In genomic region chr3:18225709-18226108, GRCh38 we compare ENCODE assay signal across 27 cellular contexts.
"Had no signal": no experiment of that assay in that cellular context is flagged by ENCODE, and none has a peak within 500 bp of the region (broad histone marks: within the 10 kb centered on the region; RNA-seq: fewer than 3 reads in every experiment).

No MANE protein-coding gene starts in this region.

- H3K4me1 Mint-ChIP-seq: activated T-helper 17 cell treated with anti-CD3 and anti-CD28 coated beads, Interleukin-2, amount 50 U/mL, for 72 hours had no signal

- H3K4me1 ChIP-seq: colonic mucosa had no signal

- H3K4me3 Mint-ChIP-seq: activated B cell treated with CpG ODN at 0.5 μM for 24 hours; activated CD4-positive, alpha-beta memory T cell treated with anti-CD3 and anti-CD28 coated beads, Interleukin-2, amount 10 ng/mL, durations not matched to agents 7 days and 5 days; activated naive CD4-positive, alpha-beta T cell treated with anti-CD3 and anti-CD28 coated beads, Interleukin-2, amount 10 ng/mL, durations not matched to agents 7 days and 5 days; activated naive CD8-positive, alpha-beta T cell treated with anti-CD3 and anti-CD28 coated beads for 36 hours; activated T-helper 17 cell treated with anti-CD3 and anti-CD28 coated beads, Interleukin-2, amount 50 U/mL, for 72 hours; T-cell had no signal

- ATAC-seq: activated T-helper 17 cell treated with anti-CD3 and anti-CD28 coated beads, Interleukin-2, amount 50 U/mL, for 72 hours; PC-3; T-cell had no signal

- H3K9me3 Mint-ChIP-seq: activated B cell treated with CpG ODN at 0.5 μM for 24 hours; activated CD4-positive, alpha-beta memory T cell treated with anti-CD3 and anti-CD28 coated beads, Interleukin-2, amount 10 ng/mL, durations not matched to agents 7 days and 5 days; activated naive CD4-positive, alpha-beta T cell treated with anti-CD3 and anti-CD28 coated beads, Interleukin-2, amount 10 ng/mL, durations not matched to agents 7 days and 5 days; activated naive CD8-positive, alpha-beta T cell treated with anti-CD3 and anti-CD28 coated beads for 36 hours; activated T-helper 17 cell treated with anti-CD3 and anti-CD28 coated beads, Interleukin-2, amount 50 U/mL, for 72 hours; T-cell had no signal

- H3K4me3 ChIP-seq: colonic mucosa, MG63, SK-N-MC had no signal

- H3K27me3 ChIP-seq: brain microvascular endothelial cell, colonic mucosa, MG63 had no signal

- H3K36me3 ChIP-seq: brain microvascular endothelial cell, colonic mucosa, MG63 had no signal

- H3K9me3 ChIP-seq: colonic mucosa, MG63 had no signal

- FAIRE-seq: TTC549 had no signal

- H3K27ac ChIP-seq: brain microvascular endothelial cell, colonic mucosa, SK-N-MC had no signal

- H3K36me3 Mint-ChIP-seq: activated naive CD4-positive, alpha-beta T cell treated with anti-CD3 and anti-CD28 coated beads, Interleukin-2, amount 10 ng/mL, durations not matched to agents 7 days and 5 days; activated naive CD8-positive, alpha-beta T cell treated with anti-CD3 and anti-CD28 coated beads for 36 hours; T-cell had no signal

- DNase-seq: activated B cell treated with CpG ODN at 0.5 μM for 24 hours; activated CD4-positive, alpha-beta memory T cell treated with anti-CD3 and anti-CD28 coated beads, Interleukin-2, amount 10 ng/mL, durations not matched to agents 7 days and 5 days; activated CD4-positive, alpha-beta T cell treated with anti-CD3 and anti-CD28 coated beads for 1 hour; activated CD4-positive, alpha-beta T cell treated with anti-CD3 and anti-CD28 coated beads, Interleukin-2, amount 50 U/mL, for 1 hour; activated gamma-delta T cell; activated naive CD4-positive, alpha-beta T cell treated with anti-CD3 and anti-CD28 coated beads, Interleukin-2, amount 10 ng/mL, durations not matched to agents 7 days and 5 days; activated naive CD8-positive, alpha-beta T cell treated with anti-CD3 and anti-CD28 coated beads for 36 hours; activated T-cell treated with anti-CD3 and anti-CD28 coated beads for 4 hours; activated T-cell treated with anti-CD3 and anti-CD28 coated beads, Interleukin-2, amount 50 U/mL, for 48 hours; brain microvascular endothelial cell; caudate nucleus; colonic mucosa; MG63; NCI-H1092 treated with DMSO at 0.1 percent for 48 hours; NCI-H1417 treated with DMSO at 0.1 percent for 48 hours; NCI-H1694; NCI-H2029; NCI-H2107; NCI-H510A treated with DMSO at 0.1 percent for 48 hours; NCI-H69; PC-3; T-cell; T-helper 2 cell; T1000 had no signal

- H3K27ac Mint-ChIP-seq: activated B cell treated with CpG ODN at 0.5 μM for 24 hours; activated CD4-positive, alpha-beta memory T cell treated with anti-CD3 and anti-CD28 coated beads, Interleukin-2, amount 10 ng/mL, durations not matched to agents 7 days and 5 days; activated naive CD4-positive, alpha-beta T cell treated with anti-CD3 and anti-CD28 coated beads, Interleukin-2, amount 10 ng/mL, durations not matched to agents 7 days and 5 days; activated naive CD8-positive, alpha-beta T cell treated with anti-CD3 and anti-CD28 coated beads for 36 hours; activated T-helper 17 cell treated with anti-CD3 and anti-CD28 coated beads, Interleukin-2, amount 50 U/mL, for 72 hours; T-cell had no signal
